ENCODE assay signal across 16 cellular contexts in the genomic region with DNA sequence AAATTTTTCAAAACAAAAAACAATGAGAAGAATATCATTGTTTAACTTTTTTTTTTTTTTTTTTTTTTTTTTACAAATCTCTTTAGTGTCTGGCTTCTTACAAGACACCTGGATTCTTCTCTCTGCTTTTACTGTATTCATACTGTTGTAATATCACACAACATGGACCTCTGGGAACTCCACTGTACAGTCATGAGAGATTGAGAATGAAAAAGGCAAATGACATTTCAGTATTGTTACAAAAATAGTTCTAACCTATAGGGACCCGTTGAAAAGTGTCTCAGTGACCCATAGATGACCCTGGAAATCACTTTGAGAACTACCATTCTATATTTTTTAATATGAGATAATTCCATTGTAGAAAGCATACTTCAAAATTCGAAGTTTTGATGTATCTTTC.
A peak's percentile ranks its signal among the peaks of the same experiment; 100 is the strongest.
DNase-seq lines count a peak whose midpoint lies in the region; ATAC-seq and TF ChIP-seq lines count a peak whose summit lies in the region.
"Had no signal": no experiment of that assay in that cellular context is flagged by ENCODE, and none has a peak within 500 bp of the region (broad histone marks: within the 10 kb centered on the region; RNA-seq: fewer than 3 reads in every experiment).

No MANE protein-coding gene starts in this region.

- intact Hi-C loops in CD4-positive, alpha-beta T cell (cut with DNase I, micrococcal nuclease), result no loop called here

- H3K79me2 ChIP-seq in Karpas-422 (ENCODE audit: low read length), result no peaks in the 10 kb centered on the region

- CTCF ChIA-PET in CD4-positive, alpha-beta T cell (lab: Charles Lee), result no interaction called here

- H3K27me3 Mint-ChIP-seq in CD4-positive, alpha-beta T cell, result peaks cover 6% of the 10 kb centered on the region

- no peak overlapping the region for H2AFZ ChIP-seq in Karpas-422 (ENCODE audit: low read length)

- H3K4me1 Mint-ChIP-seq in CD4-positive, alpha-beta T cell (ENCODE audit: low read depth), result no peaks in the 10 kb centered on the region
- H3K4me1 Mint-ChIP-seq: B cell had no signal

- H3K4me1 ChIP-seq in Karpas-422 (ENCODE audit: low read length), result peaks cover 7% of the 10 kb centered on the region

- no peak overlapping the region for H3K27ac ChIP-seq in Karpas-422 (ENCODE audit: low read length)
- H3K27ac ChIP-seq in CD4-positive, alpha-beta T cell (ENCODE audit: low read depth, low read length), result no peak overlapping the region
- H3K27ac ChIP-seq: C4-2B had no signal

- no peak for TF ChIP-seq CTCF in CD4-positive, alpha-beta T cell (IDR thresholded peaks at IDR 0.05)

- no peaks in the 10 kb centered on the region for H3K9me2 ChIP-seq in Karpas-422 (replicated peaks; ENCODE audit: insufficient read depth, low read length)

- H3K36me3 ChIP-seq in Karpas-422 (ENCODE audit: insufficient read depth, low read length), result no peaks in the 10 kb centered on the region
- H3K36me3 ChIP-seq: HAP-1 had no signal

- ATAC-seq in GM18858 (IDR thresholded peaks at IDR 0.05; ENCODE audit: unreplicated experiment) (peak; percentile 47), HG02884 (IDR thresholded peaks at IDR 0.05; ENCODE audit: unreplicated experiment) (peak; percentile 59), GM21526 (IDR thresholded peaks at IDR 0.05; ENCODE audit: low FRiP score, unreplicated experiment) (no peak)
- no peak for ATAC-seq in CD4-positive, alpha-beta T cell (ENCODE audit: poor library complexity)
- ATAC-seq: CD8-positive, alpha-beta T cell; HepG2 had no signal

- no peaks in the 10 kb centered on the region for H3K27me3 ChIP-seq in Karpas-422 (ENCODE audit: low read length)
- no peaks in the 10 kb centered on the region for H3K27me3 ChIP-seq in CD4-positive, alpha-beta T cell (ENCODE audit: control insufficient read depth, insufficient read depth, low read length)

- no peak overlapping the region for H3K4me3 ChIP-seq in Karpas-422 (ENCODE audit: low read length)
- H3K4me3 ChIP-seq: HAP-1 had no signal

- H3K9me3 ChIP-seq in Karpas-422 (ENCODE audit: low read length), result no peaks in the 10 kb centered on the region
- no peaks in the 10 kb centered on the region for H3K9me3 ChIP-seq in CD4-positive, alpha-beta T cell (ENCODE audit: control insufficient read depth, low read length)
- H3K9me3 ChIP-seq: HAP-1 had no signal

- no peaks in the 10 kb centered on the region for H3K9me3 Mint-ChIP-seq in CD4-positive, alpha-beta T cell
- H3K9me3 Mint-ChIP-seq: CD8-positive, alpha-beta T cell had no signal

- POLR2A ChIA-PET in CD4-positive, alpha-beta T cell (lab: Charles Lee), result no interaction called here

- no peak overlapping the region for H3K4me3 Mint-ChIP-seq in CD4-positive, alpha-beta T cell
- H3K4me3 Mint-ChIP-seq: B cell; CD8-positive, alpha-beta T cell had no signal

- no peak overlapping the region for H3K27ac Mint-ChIP-seq in CD4-positive, alpha-beta T cell
- H3K27ac Mint-ChIP-seq: B cell; CD8-positive, alpha-beta T cell had no signal

- no peaks in the 10 kb centered on the region for H3K36me3 Mint-ChIP-seq in CD4-positive, alpha-beta T cell (ENCODE audit: low read depth)
- H3K36me3 Mint-ChIP-seq: CD8-positive, alpha-beta T cell had no signal

- H3K4me2 ChIP-seq in Karpas-422 (ENCODE audit: low read depth, low read length, poor library complexity, severe bottlenecking), result peak overlapping the region; percentile 35

- DNase-seq in Karpas-422 (no peak), cortex of kidney (lab: John Stamatoyannopoulos, UW) (no peak), HuH-7.5 (ENCODE audit: low spot score) (no peak)
- DNase-seq in CD4-positive, alpha-beta T cell, result no peak
- DNase-seq: CD8-positive, alpha-beta T cell; COR-L47; DMS153; DMS79 treated with DMSO at 0.1 percent for 48 hours; EL had no signal

- H3K9ac ChIP-seq in Karpas-422 (ENCODE audit: low read length), result no peak overlapping the region

- H4K20me1 ChIP-seq in Karpas-422 (ENCODE audit: insufficient read depth, low read depth, low read length), result no peaks in the 10 kb centered on the region

Comparison
In these comparisons a context has a peak if more than half of its experiments do, and no peak if none do; other contexts are left out.
1. ATAC-seq: peak in GM18858 (single experiment) and HG02884 (single experiment); none in GM21526 (single experiment) and CD4-positive, alpha-beta T cell (single experiment).